ENCODE assay signal across 1 cellular context in genomic region chr13:46622013-46622917, GRCh38.
TF ChIP-seq lines count a peak whose summit lies in the region.

No MANE protein-coding gene starts in this region.

TF ChIP-seq in WTC11, 78 proteins besides CTCF, POLR2A, EP300 and RAD21 (continued from another document):
- TF ChIP-seq ARID4B (CRISPR knock-in tag; IDR thresholded peaks at IDR 0.05; ENCODE audit: borderline replicate concordance) (no peak), ZNF219 (CRISPR knock-in tag; IDR thresholded peaks at IDR 0.05; ENCODE audit: borderline replicate concordance) (no peak), IRF1 (CRISPR knock-in tag; IDR thresholded peaks at IDR 0.05) (no peak), AR (CRISPR knock-in tag; IDR thresholded peaks at IDR 0.05) (no peak), STAT6 (CRISPR knock-in tag; conservative IDR thresholded peaks at IDR 0.05; ENCODE audit: low read depth) (no peak), SOX15 (CRISPR knock-in tag; IDR thresholded peaks at IDR 0.05) (no peak)
TF ChIP-seq in WTC11: peak in this region for 0.
